11 cellular contexts compared by ENCODE assay signal in the genomic region with DNA sequence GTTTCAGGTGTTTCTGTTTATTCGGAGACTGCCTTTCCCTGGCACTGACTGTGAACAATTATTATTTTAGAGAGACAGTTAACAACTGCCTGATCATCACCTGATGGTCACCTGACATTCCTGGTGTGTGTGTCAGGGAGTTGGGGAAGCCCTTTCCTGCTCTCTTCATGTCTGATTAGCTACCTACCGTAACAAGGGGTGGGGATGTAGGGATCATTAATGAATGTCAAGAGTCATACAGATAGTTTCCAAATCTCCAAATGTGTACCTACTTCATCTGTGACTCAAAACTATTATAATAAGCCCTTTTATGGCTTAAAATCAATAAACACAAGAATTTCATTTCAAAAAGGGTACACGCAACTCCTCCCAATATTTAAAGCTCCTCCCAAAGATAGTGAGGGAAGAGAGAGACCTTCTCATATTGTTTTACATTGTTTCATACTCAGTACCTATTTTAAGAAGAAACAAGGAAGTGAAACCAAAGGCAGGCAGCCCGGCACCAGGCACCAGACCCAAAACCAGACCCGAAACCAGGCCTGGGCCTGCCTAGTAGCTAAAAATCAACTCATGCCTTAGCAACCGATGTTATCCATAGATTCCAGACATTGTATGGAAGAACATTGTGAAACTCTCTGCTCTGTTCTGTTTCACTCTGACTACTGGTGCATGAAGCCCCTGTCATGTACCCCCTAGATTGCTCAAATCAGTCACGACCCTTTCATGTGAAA.
A peak's percentile ranks its signal among the peaks of the same experiment; 100 is the strongest.
DNase-seq lines count a peak whose midpoint lies in the region; ATAC-seq and TF ChIP-seq lines count a peak whose summit lies in the region.
"Had no signal": no experiment of that assay in that cellular context is flagged by ENCODE, and none has a peak within 500 bp of the region (broad histone marks: within the 10 kb centered on the region; RNA-seq: fewer than 3 reads in every experiment).

No MANE protein-coding gene starts in this region.

- peak overlapping the region; percentile 64 to 78 (median 71) for H3K4me2 ChIP-seq in BLaER1 treated with 17β-estradiol and CSF1 and Interleukin-3, amounts not matched to agents 10 nM and 100 nM

- H3K4me3 ChIP-seq in BLaER1 treated with 17β-estradiol and CSF1 and Interleukin-3, amounts not matched to agents 10 nM and 100 nM, result peak overlapping the region in 1 of 10 experiments; percentile 9; a peak in 1 of 20 replicates
- H3K4me3 ChIP-seq in esophagus squamous epithelium, result no peak overlapping the region
- H3K4me3 ChIP-seq in MG63, result no peak overlapping the region
- H3K4me3 ChIP-seq: dorsolateral prefrontal cortex had no signal

- no peaks in the 10 kb centered on the region for H3K36me3 Mint-ChIP-seq in activated CD4-positive, alpha-beta T cell treated with anti-CD3 and anti-CD28 coated beads, Interleukin-2, amount 10 ng/mL, durations not matched to agents 7 days and 5 days (ENCODE audit: low read depth)

- H3K9me3 ChIP-seq in BLaER1 treated with 17β-estradiol and CSF1 and Interleukin-3, amounts not matched to agents 10 nM and 100 nM (replicated peaks in 1 of 11), result peaks cover 0 to 13% (median 7%) of the 10 kb centered on the region in 11 experiments; a peak in 8 of 22 replicates
- H3K9me3 ChIP-seq in esophagus squamous epithelium (no peaks in the 10 kb centered on the region), MG63 (no peaks in the 10 kb centered on the region)

- peaks cover 2% of the 10 kb centered on the region for H3K27me3 Mint-ChIP-seq in activated CD4-positive, alpha-beta T cell treated with anti-CD3 and anti-CD28 coated beads, Interleukin-2, amount 10 ng/mL, durations not matched to agents 7 days and 5 days

- intact Hi-C loops in esophagus squamous epithelium (cut with DNase I), result no loop called here

- H3K27me3 ChIP-seq in BLaER1 treated with 17β-estradiol and CSF1 and Interleukin-3, amounts not matched to agents 10 nM and 100 nM, result no peaks in the 10 kb centered on the region
- no peaks in the 10 kb centered on the region for H3K27me3 ChIP-seq in esophagus squamous epithelium
- H3K27me3 ChIP-seq in MG63, result no peaks in the 10 kb centered on the region

- ATAC-seq in GM19463 (IDR thresholded peaks at IDR 0.05; ENCODE audit: unreplicated experiment), result peak; percentile 49
- peak; percentile 42 for ATAC-seq in HG03095 (IDR thresholded peaks at IDR 0.05; ENCODE audit: unreplicated experiment)
- no peak for ATAC-seq in left lobe of liver
- ATAC-seq: HCT116 had no signal

- H3K4me3 Mint-ChIP-seq in activated CD4-positive, alpha-beta T cell treated with anti-CD3 and anti-CD28 coated beads, Interleukin-2, amount 10 ng/mL, durations not matched to agents 7 days and 5 days, result no peak overlapping the region

- POLR2A ChIA-PET in activated CD4-positive, alpha-beta T cell treated with anti-CD3 and anti-CD28 coated beads, Interleukin-2, amount 10 ng/mL, durations not matched to agents 7 days and 5 days (lab: Charles Lee), result no interaction called here

- no peaks in the 10 kb centered on the region for H3K36me3 ChIP-seq in BLaER1 treated with 17β-estradiol and CSF1 and Interleukin-3, amounts not matched to agents 10 nM and 100 nM
- H3K36me3 ChIP-seq in esophagus squamous epithelium (no peaks in the 10 kb centered on the region), MG63 (no peaks in the 10 kb centered on the region)

- peak overlapping the region in 9 of 11 experiments; percentile 58 to 70 (median 63); a peak in 18 of 22 replicates for H3K9ac ChIP-seq in BLaER1 treated with 17β-estradiol and CSF1 and Interleukin-3, amounts not matched to agents 10 nM and 100 nM

- no peak for TF ChIP-seq CTCF in esophagus squamous epithelium (IDR thresholded peaks at IDR 0.05)

- DNase-seq in SIG-M5 (lab: John Stamatoyannopoulos, UW), result peak; percentile 55
- no peak for DNase-seq in esophagus squamous epithelium (lab: John Stamatoyannopoulos, UW)
- DNase-seq in MG63, result no peak
- DNase-seq in activated CD4-positive, alpha-beta T cell treated with anti-CD3 and anti-CD28 coated beads, Interleukin-2, amount 10 ng/mL, durations not matched to agents 7 days and 5 days, result no peak
- no peak for DNase-seq in left lobe of liver (ENCODE audit: low spot score)
- DNase-seq: activated CD8-positive, alpha-beta memory T cell treated with anti-CD3 and anti-CD28 coated beads, Interleukin-2, amount 50 U/mL, for 48 hours; dorsolateral prefrontal cortex had no signal

- H3K9me3 Mint-ChIP-seq in activated CD4-positive, alpha-beta T cell treated with anti-CD3 and anti-CD28 coated beads, Interleukin-2, amount 10 ng/mL, durations not matched to agents 7 days and 5 days, result no peaks in the 10 kb centered on the region

- CTCF ChIA-PET in activated CD4-positive, alpha-beta T cell treated with anti-CD3 and anti-CD28 coated beads, Interleukin-2, amount 10 ng/mL, durations not matched to agents 7 days and 5 days (lab: Charles Lee), result no interaction called here

- no peak for TF ChIP-seq POLR2A in esophagus squamous epithelium (IDR thresholded peaks at IDR 0.05)

- peak overlapping the region; percentile 38 to 87 (median 82); a peak in 21 of 22 replicates for H3K27ac ChIP-seq in BLaER1 treated with 17β-estradiol and CSF1 and Interleukin-3, amounts not matched to agents 10 nM and 100 nM
- H3K27ac ChIP-seq in esophagus squamous epithelium, result peak overlapping the region in 1 of 4 donors; percentile 2

- WGBS in esophagus squamous epithelium, 2 donors, result 58 to 60% methylated on average over 7 of the region's 7 CpGs

- H4K20me1 ChIP-seq in BLaER1 treated with 17β-estradiol and CSF1 and Interleukin-3, amounts not matched to agents 10 nM and 100 nM, result no peaks in the 10 kb centered on the region

- H3K27ac Mint-ChIP-seq in activated CD4-positive, alpha-beta T cell treated with anti-CD3 and anti-CD28 coated beads, Interleukin-2, amount 10 ng/mL, durations not matched to agents 7 days and 5 days, result no peak overlapping the region

- no peaks in the 10 kb centered on the region for H3K4me1 Mint-ChIP-seq in activated CD4-positive, alpha-beta T cell treated with anti-CD3 and anti-CD28 coated beads, Interleukin-2, amount 10 ng/mL, durations not matched to agents 7 days and 5 days

- H3K4me1 ChIP-seq in BLaER1 treated with 17β-estradiol and CSF1 and Interleukin-3, amounts not matched to agents 10 nM and 100 nM, result peaks cover 51 to 66% (median 57%) of the 10 kb centered on the region in 10 experiments
- no peaks in the 10 kb centered on the region for H3K4me1 ChIP-seq in esophagus squamous epithelium
